Comparison of ENCODE assay signal across 9 cellular contexts in the genomic region with DNA sequence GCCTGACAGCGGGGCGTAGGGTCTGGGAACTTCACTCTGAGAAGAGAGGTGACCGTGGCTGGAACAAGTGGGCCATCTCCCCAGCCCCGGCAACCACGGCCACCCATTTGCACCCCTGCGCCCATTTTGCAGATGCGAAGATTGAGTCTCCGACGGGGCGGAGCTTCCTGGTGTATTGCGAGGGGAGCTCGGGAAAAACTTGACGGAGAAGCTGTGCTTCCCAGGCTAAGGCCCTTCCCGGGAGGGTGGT. TPM values are rescaled to one million over a fixed set of nuclear protein-coding genes. Genes with fewer than 3 reads are reported as not detected.
DNase-seq lines count a peak whose midpoint lies in the region; ATAC-seq, FAIRE-seq and TF ChIP-seq lines count a peak whose summit lies in the region.
"Had no signal": no experiment of that assay in that cellular context is flagged by ENCODE, and none has a peak within 500 bp of the region (broad histone marks: within the 10 kb centered on the region; RNA-seq: fewer than 3 reads in every experiment).

No MANE protein-coding gene starts in this region.

- no TSS peak for BruUV-seq in K562 (replicated peaks; lab: Mats Ljungman, UMichigan)

- WGBS in K562 (ENCODE audit: insufficient coverage, low coverage, missing lambda C conversion rate): 1% methylated on average over 14 of the region's 14 CpGs

- H3K4me3 ChIP-seq in K562 (peak overlapping the region; percentile 82), mucosa of stomach (ENCODE audit: low read length) (peak overlapping the region; percentile 94)

- peak in 2 of 3 donors; percentile 18 to 57 for DNase-seq in stimulated activated CD4-positive, alpha-beta T cell treated with anti-CD3 and anti-CD28 coated beads, TNF-alpha, amount 100 ng/mL, for 48 hours (ENCODE audit: low read depth in 3 of 3)
- DNase-seq in stimulated activated CD4-positive, alpha-beta T cell treated with anti-CD3 and anti-CD28 coated beads, Interleukin-4, amount 100 ng/mL, for 1 hour: no peak
- DNase-seq in K562 (ENCODE audit: extremely low read depth in 1 of 4, low spot score in 3 of 4) (no peak), SKM-1 (lab: John Stamatoyannopoulos, UW; ENCODE audit: unreplicated experiment) (no peak), NCI-H82 (lab: John Stamatoyannopoulos, UW) (no peak)

- no peaks in the 10 kb centered on the region for H4K20me1 ChIP-seq in K562 (replicated peaks; ENCODE audit: control insufficient read depth, insufficient read depth, low read length)

- POLR2A ChIA-PET in K562 (lab: Yijun Ruan, JAX): interaction anchor here (0.9 to 5.6 kb wide), 5 partner anchors 10 to 114 kb away, joined by 3 to 32 read pairs (median 13); a partner anchor contains a TSS

- H3K9me1 ChIP-seq in K562 (ENCODE audit: control insufficient read depth, insufficient read depth, low read length): no peaks in the 10 kb centered on the region

- ATAC-seq in HG03565 (IDR thresholded peaks at IDR 0.05; ENCODE audit: unreplicated experiment) (peak; percentile 20), K562 (no peak), HG02610 (IDR thresholded peaks at IDR 0.05; ENCODE audit: unreplicated experiment) (no peak)

- no peak for TF ChIP-seq EP300 in K562 (IDR thresholded peaks at IDR 0.05; ENCODE audit: low read length)

- peaks cover 14% of the 10 kb centered on the region for H3K79me2 ChIP-seq in K562 (ENCODE audit: control insufficient read depth, insufficient read depth, low read length)

- peak overlapping the region; percentile 98 to 100 for H3K9ac ChIP-seq in K562 (ENCODE audit: insufficient read depth in 1 of 2, low read depth in 2 of 2, low read length in 2 of 2)
- peak overlapping the region; percentile 100 for H3K9ac ChIP-seq in mucosa of stomach (ENCODE audit: low read length)

- H3K9me3 ChIP-seq in K562 (replicated peaks; ENCODE audit: control insufficient read depth, insufficient read depth, low read depth, low read length) (no peaks in the 10 kb centered on the region), mucosa of stomach (ENCODE audit: control insufficient read depth, low read length) (no peaks in the 10 kb centered on the region)

- peak overlapping the region; percentile 100 for H3K27ac ChIP-seq in K562 (ENCODE audit: extremely low read depth, low read depth, low read length)

- H3K4me2 ChIP-seq in K562 (ENCODE audit: insufficient read depth, low read length): peak overlapping the region; percentile 96

- intact Hi-C loops in K562 (cut with micrococcal nuclease): loop anchor here (5.0 to 10.0 kb wide), 2 partner anchors 116 to 607 kb away; a partner anchor contains a TSS

- TF ChIP-seq POLR2A in K562 (conservative IDR thresholded peaks at IDR 0.05): no peak

- H3K4me1 ChIP-seq in K562 (replicated peaks in 1 of 2; ENCODE audit: control insufficient read depth in 2 of 2, insufficient read depth in 2 of 2, low read length in 2 of 2) (peaks cover 9 to 35% of the 10 kb centered on the region in 2 experiments; a peak in 4 of 5 replicates), mucosa of stomach (ENCODE audit: control insufficient read depth, insufficient read depth, low read length) (peaks cover 20% of the 10 kb centered on the region)

- in situ Hi-C loops in K562 (cut with MboI): no loop called here

- H3K27me3 ChIP-seq in K562 (ENCODE audit: control insufficient read depth in 2 of 2, insufficient read depth in 2 of 2, low read length in 2 of 2) (no peaks in the 10 kb centered on the region), mucosa of stomach (ENCODE audit: control insufficient read depth, insufficient read depth, low read length) (no peaks in the 10 kb centered on the region)

- TF ChIP-seq CTCF in K562 (IDR thresholded peaks at IDR 0.05 in 2 of 3, conservative IDR thresholded peaks at IDR 0.05 in 1 of 3; ENCODE audit: insufficient read depth in 2 of 3, low read depth in 1 of 3, low read length in 3 of 3): no peak

- H3K36me3 ChIP-seq in K562 (ENCODE audit: control insufficient read depth, insufficient read depth, low read length) (peaks cover 33% of the 10 kb centered on the region; the same call in 2 of the 3 replicates), mucosa of stomach (ENCODE audit: control insufficient read depth, insufficient read depth, low read length) (peaks cover 15% of the 10 kb centered on the region)

- TF ChIP-seq RAD21 in K562 (CRISPR knock-in tag; conservative IDR thresholded peaks at IDR 0.05 in 1 of 2, IDR thresholded peaks at IDR 0.05 in 1 of 2): no peak

- peak overlapping the region; percentile 100 for H2AFZ ChIP-seq in K562 (ENCODE audit: low read depth, low read length)

- FAIRE-seq in K562 (lab: Jason Lieb, UNC): no peak

- CTCF ChIA-PET in K562 (lab: Yijun Ruan, JAX; ENCODE audit: low intra/inter-chr PET ratio): no interaction called here

RNA-seq across cellular contexts. Expression of a gene that starts 0.7 kb away (rescaled TPM):
- total RNA-seq in K562 (2011; cell fraction: chromatin; rRNA removed; ENCODE audit: low replicate concordance): 44.9 and 117 TPM in 2 replicates
- 57.4 and 66.4 TPM in 2 replicates for total RNA-seq in K562 (2011; cell fraction: nucleolus; rRNA removed)
- total RNA-seq in K562 (2011; cell fraction: nucleoplasm; rRNA removed): 50.4 and 55.9 TPM in 2 replicates
- total RNA-seq in K562 (2014; rRNA removed): 11.6 and 14.0 TPM in 2 replicates
- total RNA-seq in K562 (2014; rRNA removed; fragmentation: Illumina TruSeq; extraction: Trizol): 3.3 and 4.3 TPM in 2 replicates
- 7.6 and 7.7 TPM in 2 replicates for total RNA-seq in K562 (2015; rRNA removed; fragmentation: Illumina TruSeq; extraction: Trizol)
- total RNA-seq in K562 (2021): 13.8 and 16.0 TPM in 2 replicates
- 4.8 and 9.5 TPM in 2 replicates for polyA plus RNA-seq in K562 (2011; rRNA removed)
- polyA plus RNA-seq in K562 (2011; cell fraction: cytosol; rRNA removed): 5.6 and 9.3 TPM in 2 replicates
- 35.4 and 61.3 TPM in 2 replicates for polyA plus RNA-seq in K562 (2011; cell fraction: nucleus; rRNA removed)
- 8.2 and 13.0 TPM in 2 replicates for polyA plus RNA-seq in K562 (2012)
- 9.0 and 12.6 TPM in 2 replicates for polyA plus RNA-seq in K562 (2014; fragmentation: Illumina TruSeq; extraction: Trizol)
- under 1 TPM; 0.39 to 0.50 TPM for polyA plus RNA-seq in K562 (2014; fragmentation: Nextera tagmentation; extraction: Ambion mirVana)
- polyA plus RNA-seq in K562 (2014; rRNA removed): 10.4 and 13.2 TPM in 2 replicates
- 8.5 and 9.4 TPM in 2 replicates for polyA minus RNA-seq in K562 (2011; rRNA and poly(A)+ RNA removed)
- polyA minus RNA-seq in K562 (2011; cell fraction: cytosol; rRNA and poly(A)+ RNA removed): 6.1 and 7.8 TPM in 2 replicates
- polyA minus RNA-seq in K562 (2011; cell fraction: nucleus; rRNA and poly(A)+ RNA removed): 23.6 and 24.7 TPM in 2 replicates

RNA-seq across cellular contexts. Expression of a gene that starts 36.9 kb away (rescaled TPM):
- 23.1 and 62.7 TPM in 2 replicates for total RNA-seq in K562 (2011; cell fraction: chromatin; rRNA removed; ENCODE audit: low replicate concordance)
- 46.3 and 47.2 TPM in 2 replicates for total RNA-seq in K562 (2011; cell fraction: nucleolus; rRNA removed)
- total RNA-seq in K562 (2011; cell fraction: nucleoplasm; rRNA removed): 25.7 and 30.1 TPM in 2 replicates
- total RNA-seq in K562 (2014; rRNA removed): 9.8 and 12.3 TPM in 2 replicates
- 7.7 and 9.6 TPM in 2 replicates for total RNA-seq in K562 (2014; rRNA removed; fragmentation: Illumina TruSeq; extraction: Trizol)
- 9.7 and 11.3 TPM in 2 replicates for total RNA-seq in K562 (2015; rRNA removed; fragmentation: Illumina TruSeq; extraction: Trizol)
- total RNA-seq in K562 (2021): 29.4 and 30.0 TPM in 2 replicates
- 11.1 and 15.3 TPM in 2 replicates for polyA plus RNA-seq in K562 (2011; rRNA removed)
- polyA plus RNA-seq in K562 (2011; cell fraction: cytosol; rRNA removed): 20.6 and 30.6 TPM in 2 replicates
- polyA plus RNA-seq in K562 (2011; cell fraction: nucleus; rRNA removed): 50.4 and 55.2 TPM in 2 replicates
- 25.3 and 34.4 TPM in 2 replicates for polyA plus RNA-seq in K562 (2012)
- 27.8 and 33.7 TPM in 2 replicates for polyA plus RNA-seq in K562 (2014; fragmentation: Illumina TruSeq; extraction: Trizol)
- 10 to 100 TPM in 1 of 2 experiments, 1 to 10 TPM in 1; 5.8 to 12.9 TPM for polyA plus RNA-seq in K562 (2014; fragmentation: Nextera tagmentation; extraction: Ambion mirVana)
- polyA plus RNA-seq in K562 (2014; rRNA removed): 18.9 and 20.0 TPM in 2 replicates
- 10.7 and 11.1 TPM in 2 replicates for polyA minus RNA-seq in K562 (2011; rRNA and poly(A)+ RNA removed)
- 15.3 and 20.8 TPM in 2 replicates for polyA minus RNA-seq in K562 (2011; cell fraction: cytosol; rRNA and poly(A)+ RNA removed)
- 29.6 and 39.9 TPM in 2 replicates for polyA minus RNA-seq in K562 (2011; cell fraction: nucleus; rRNA and poly(A)+ RNA removed)

RNA-seq across cellular contexts. Expression of a gene that starts 37.4 kb away (rescaled TPM):
- not detected in 2 replicates for total RNA-seq in K562 (2011; cell fraction: chromatin; rRNA removed; ENCODE audit: low replicate concordance)
- total RNA-seq in K562 (2011; cell fraction: nucleolus; rRNA removed): not detected in 2 replicates
- not detected in 2 replicates for total RNA-seq in K562 (2011; cell fraction: nucleoplasm; rRNA removed)
- total RNA-seq in K562 (2014; rRNA removed) (0.04 TPM in 1 of 2 replicates, not detected in the other), K562 (2014; rRNA removed; fragmentation: Illumina TruSeq; extraction: Trizol) (not detected in 2 replicates), K562 (2015; rRNA removed; fragmentation: Illumina TruSeq; extraction: Trizol) (not detected in 2 replicates), K562 (2021) (not detected in 2 replicates)
- polyA plus RNA-seq in K562 (2011; rRNA removed) (not detected in 2 replicates), K562 (2014; fragmentation: Illumina TruSeq; extraction: Trizol) (not detected in 2 replicates), K562 (2014; fragmentation: Nextera tagmentation; extraction: Ambion mirVana) (not detected), K562 (2014; rRNA removed) (0.07 TPM in 1 of 2 replicates, not detected in the other)
- polyA plus RNA-seq in K562 (2011; cell fraction: cytosol; rRNA removed): 0.03 TPM in 1 of 2 replicates, not detected in the other
- not detected in 2 replicates for polyA plus RNA-seq in K562 (2011; cell fraction: nucleus; rRNA removed)
- 0.04 TPM in 1 of 2 replicates, not detected in the other for polyA plus RNA-seq in K562 (2012)
- not detected in 2 replicates for polyA minus RNA-seq in K562 (2011; rRNA and poly(A)+ RNA removed)
- polyA minus RNA-seq in K562 (2011; cell fraction: cytosol; rRNA and poly(A)+ RNA removed): not detected in 2 replicates
- not detected in 2 replicates for polyA minus RNA-seq in K562 (2011; cell fraction: nucleus; rRNA and poly(A)+ RNA removed)
- total RNA-seq: renal cortical epithelial cell had no signal

RNA-seq across cellular contexts. Expression of a gene that starts 57.7 kb away (rescaled TPM):
- total RNA-seq in K562 (2011; cell fraction: chromatin; rRNA removed; ENCODE audit: low replicate concordance): 1.3 and 3.1 TPM in 2 replicates
- 1.4 and 2.2 TPM in 2 replicates for total RNA-seq in K562 (2011; cell fraction: nucleolus; rRNA removed)
- 1.5 and 3.8 TPM in 2 replicates for total RNA-seq in K562 (2011; cell fraction: nucleoplasm; rRNA removed)
- total RNA-seq in K562 (2014; rRNA removed) (2.2 and 2.4 TPM in 2 replicates), K562 (2014; rRNA removed; fragmentation: Illumina TruSeq; extraction: Trizol) (0.36 and 1.4 TPM in 2 replicates), K562 (2015; rRNA removed; fragmentation: Illumina TruSeq; extraction: Trizol) (1.2 and 4.1 TPM in 2 replicates), K562 (2021) (5.3 and 6.2 TPM in 2 replicates)
- polyA plus RNA-seq in K562 (2011; rRNA removed) (1.8 and 3.0 TPM in 2 replicates), K562 (2014; fragmentation: Illumina TruSeq; extraction: Trizol) (6.2 and 6.7 TPM in 2 replicates), K562 (2014; fragmentation: Nextera tagmentation; extraction: Ambion mirVana) (1 to 10 TPM in 1 of 2 experiments, under 1 TPM in 1; 0.71 to 2.1 TPM), K562 (2014; rRNA removed) (7.5 and 8.5 TPM in 2 replicates)
- polyA plus RNA-seq in K562 (2011; cell fraction: cytosol; rRNA removed): 3.9 and 11.1 TPM in 2 replicates
- 3.3 and 4.6 TPM in 2 replicates for polyA plus RNA-seq in K562 (2011; cell fraction: nucleus; rRNA removed)
- polyA plus RNA-seq in K562 (2012): 10.0 and 16.1 TPM in 2 replicates
- 0.66 TPM in 1 of 2 replicates, not detected in the other for polyA minus RNA-seq in K562 (2011; rRNA and poly(A)+ RNA removed)
- polyA minus RNA-seq in K562 (2011; cell fraction: cytosol; rRNA and poly(A)+ RNA removed): 3.9 TPM in 1 of 2 replicates, not detected in the other
- polyA minus RNA-seq in K562 (2011; cell fraction: nucleus; rRNA and poly(A)+ RNA removed): 0.40 and 0.44 TPM in 2 replicates

RNA-seq across cellular contexts. Expression of a gene that starts 59.4 kb away (rescaled TPM):
- total RNA-seq in K562 (2011; cell fraction: chromatin; rRNA removed; ENCODE audit: low replicate concordance): 8.2 and 29.4 TPM in 2 replicates
- total RNA-seq in K562 (2011; cell fraction: nucleolus; rRNA removed): 32.4 and 37.9 TPM in 2 replicates
- 20.8 and 24.0 TPM in 2 replicates for total RNA-seq in K562 (2011; cell fraction: nucleoplasm; rRNA removed)
- total RNA-seq in K562 (2014; rRNA removed) (18.6 and 28.2 TPM in 2 replicates), K562 (2014; rRNA removed; fragmentation: Illumina TruSeq; extraction: Trizol) (5.5 and 9.1 TPM in 2 replicates), K562 (2015; rRNA removed; fragmentation: Illumina TruSeq; extraction: Trizol) (16.8 and 17.6 TPM in 2 replicates), K562 (2021) (28.7 and 29.3 TPM in 2 replicates)
- polyA plus RNA-seq in K562 (2011; rRNA removed) (12.2 and 24.1 TPM in 2 replicates), K562 (2014; fragmentation: Illumina TruSeq; extraction: Trizol) (25.8 and 26.5 TPM in 2 replicates), K562 (2014; fragmentation: Nextera tagmentation; extraction: Ambion mirVana) (1 to 10 TPM; 2.8 to 6.6 TPM), K562 (2014; rRNA removed) (24.5 and 25.6 TPM in 2 replicates)
- 41.5 and 45.1 TPM in 2 replicates for polyA plus RNA-seq in K562 (2011; cell fraction: cytosol; rRNA removed)
- 26.5 and 28.2 TPM in 2 replicates for polyA plus RNA-seq in K562 (2011; cell fraction: nucleus; rRNA removed)
- polyA plus RNA-seq in K562 (2012): 30.0 and 78.8 TPM in 2 replicates
- polyA minus RNA-seq in K562 (2011; rRNA and poly(A)+ RNA removed): 8.0 and 8.4 TPM in 2 replicates
- 11.8 and 17.6 TPM in 2 replicates for polyA minus RNA-seq in K562 (2011; cell fraction: cytosol; rRNA and poly(A)+ RNA removed)
- 8.2 and 11.1 TPM in 2 replicates for polyA minus RNA-seq in K562 (2011; cell fraction: nucleus; rRNA and poly(A)+ RNA removed)

Comparison
In these comparisons a context has a peak if more than half of its experiments do, and no peak if none do; other contexts are left out.
1. DNase-seq: peak in stimulated activated CD4-positive, alpha-beta T cell treated with anti-CD3 and anti-CD28 coated beads, TNF-alpha, amount 100 ng/mL, for 48 hours (2 of 3); none in stimulated activated CD4-positive, alpha-beta T cell treated with anti-CD3 and anti-CD28 coated beads, Interleukin-4, amount 100 ng/mL, for 1 hour (single experiment), K562 (0 of 4), SKM-1 (single experiment) and NCI-H82 (single experiment).